19 cellular contexts compared by ENCODE assay signal in the genomic region with DNA sequence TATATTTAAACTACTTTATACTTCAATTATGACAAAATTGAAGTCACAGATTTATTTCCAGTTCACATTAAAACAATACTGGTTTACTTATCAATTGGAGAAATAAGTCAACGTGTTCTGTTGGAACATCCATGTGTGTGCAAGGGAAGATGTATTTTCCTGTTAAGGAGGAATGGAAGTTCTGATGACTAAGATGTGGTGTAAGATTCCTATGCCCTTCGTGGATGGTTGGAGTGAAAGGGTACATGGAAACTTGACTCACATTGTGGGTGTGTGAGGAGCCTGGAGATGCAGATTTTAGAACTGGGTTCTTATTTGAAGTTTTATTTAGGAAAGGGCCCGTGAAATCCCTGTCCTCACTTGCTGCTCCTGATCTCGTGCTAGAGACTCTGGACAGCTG.
"Had no signal": no experiment of that assay in that cellular context is flagged by ENCODE, and none has a peak within 500 bp of the region (broad histone marks: within the 10 kb centered on the region; RNA-seq: fewer than 3 reads in every experiment).

No MANE protein-coding gene starts in this region.

- H3K27me3 ChIP-seq: ascending aorta, cardiac muscle cell, colonic mucosa, upper lobe of right lung had no signal

- H3K4me3 ChIP-seq: ascending aorta, cardiac muscle cell, colonic mucosa, lung, mucosa of descending colon, upper lobe of right lung had no signal

- ATAC-seq: activated T-cell treated with anti-CD3 and anti-CD28 coated beads, Interleukin-2, amount 50 U/mL, for 4 hours; left cardiac atrium; mucosa of descending colon; natural killer cell; sciatic nerve; upper lobe of right lung had no signal

- H3K27ac ChIP-seq: ascending aorta, cardiac muscle cell, colonic mucosa, upper lobe of right lung had no signal

- H3K36me3 ChIP-seq: ascending aorta, cardiac muscle cell, colonic mucosa, upper lobe of right lung had no signal

- DNase-seq: activated CD4-positive, alpha-beta memory T cell treated with anti-CD3 and anti-CD28 coated beads for 36 hours; activated gamma-delta T cell; activated naive CD8-positive, alpha-beta T cell treated with anti-CD3 and anti-CD28 coated beads, Interleukin-2, amount 10 ng/mL, durations not matched to agents 7 days and 5 days; activated T-cell treated with anti-CD3 and anti-CD28 coated beads, Interleukin-2, amount 50 U/mL, for 4 hours; colonic mucosa; effector CD4-positive, alpha-beta T cell; hippocampal formation; left cardiac atrium; mucosa of descending colon; natural killer cell; stimulated activated CD4-positive, alpha-beta T cell treated with anti-CD3 and anti-CD28 coated beads, Interleukin-2, amount 100 ng/mL, for 24 hours; stimulated activated naive CD4-positive, alpha-beta T cell; T-helper 9 cell; upper lobe of right lung had no signal

- FAIRE-seq: endothelial cell of umbilical vein had no signal

- H3K9me3 ChIP-seq: ascending aorta, colonic mucosa, mucosa of descending colon, upper lobe of right lung had no signal

- H3K4me1 ChIP-seq: ascending aorta, colonic mucosa, upper lobe of right lung had no signal
